In the genomic region with DNA sequence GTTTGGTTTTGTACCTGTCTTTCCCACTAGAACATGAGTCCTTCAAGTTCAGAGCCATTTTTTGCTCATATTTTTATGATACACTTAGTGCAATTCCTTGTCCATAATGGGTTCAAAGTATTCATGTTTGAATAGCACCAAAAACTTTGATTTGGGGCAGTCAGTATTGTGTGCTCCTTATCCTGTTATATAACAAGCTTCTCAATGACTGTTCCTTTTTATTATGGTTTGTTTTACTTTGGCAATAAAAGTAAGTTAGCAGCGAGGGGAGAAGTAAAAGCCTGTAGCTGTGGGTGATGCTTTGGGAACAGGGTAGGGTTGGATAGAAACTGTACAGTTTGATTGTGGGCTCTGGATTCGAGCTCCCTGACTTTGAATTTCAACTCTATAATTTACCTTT, we compare ENCODE assay signal across 33 cellular contexts.
"Had no signal": no experiment of that assay in that cellular context is flagged by ENCODE, and none has a peak within 500 bp of the region (broad histone marks: within the 10 kb centered on the region; RNA-seq: fewer than 3 reads in every experiment).

No MANE protein-coding gene starts in this region.

- H3K4me3 ChIP-seq: MG63 had no signal

- DNase-seq: Karpas-422, Kasumi-1, MG63, MV-4-11, NCI-H1048, NCI-H1092, NCI-H1092 treated with DMSO at 0.1 percent for 48 hours, NCI-H1105, NCI-H1105 treated with DMSO at 0.1 percent for 48 hours, NCI-H1417, NCI-H1417 treated with DMSO at 0.1 percent for 48 hours, NCI-H1436, NCI-H1436 treated with DMSO at 0.1 percent for 48 hours, NCI-H146, NCI-H1694, NCI-H1694 treated with DMSO at 0.1 percent for 48 hours, NCI-H187, NCI-H187 treated with DMSO at 0.1 percent for 48 hours, NCI-H1930, NCI-H2029, NCI-H2029 treated with DMSO at 0.1 percent for 48 hours, NCI-H2081, NCI-H2081 treated with DMSO at 0.1 percent for 48 hours, NCI-H2107, NCI-H2171, NCI-H2171 treated with DMSO at 0.1 percent for 48 hours, NCI-H2227 treated with DMSO at 0.1 percent for 48 hours, NCI-H226, NCI-H345, NCI-H446, NCI-H446 treated with DMSO at 0.1 percent for 48 hours, NCI-H510A, NCI-H510A treated with DMSO at 0.1 percent for 48 hours had no signal

- H3K36me3 ChIP-seq: MG63 had no signal

- H3K9me3 ChIP-seq: MG63 had no signal
